In genomic region chr1:94254073-94254810, GRCh38 we compare ENCODE assay signal across 33 cellular contexts. TPM values are rescaled to one million over a fixed set of nuclear protein-coding genes. Genes with fewer than 3 reads are reported as not detected.
A peak's percentile ranks its signal among the peaks of the same experiment; 100 is the strongest.
DNase-seq lines count a peak whose midpoint lies in the region; ATAC-seq, FAIRE-seq and TF ChIP-seq lines count a peak whose summit lies in the region.
"Had no signal": no experiment of that assay in that cellular context is flagged by ENCODE, and none has a peak within 500 bp of the region (broad histone marks: within the 10 kb centered on the region; RNA-seq: fewer than 3 reads in every experiment).

No MANE protein-coding gene starts in this region.

- POLR2A ChIA-PET in PC-3 (lab: Charles Lee; ENCODE audit: unreplicated experiment) = interaction anchor here (0.5 to 1.2 kb wide), 10 partner anchors 10 to 375 kb away, joined by 3 to 24 read pairs (median 4); no protein-coding TSS in a partner anchor
- POLR2A ChIA-PET in HepG2 (lab: Yijun Ruan, JAX) = no interaction called here
- POLR2A ChIA-PET in RWPE1 (lab: Yijun Ruan, JAX; ENCODE audit: low non-redundant PET) = no interaction called here
- POLR2A ChIA-PET in activated CD8-positive, alpha-beta T cell treated with anti-CD3 and anti-CD28 coated beads, Interleukin-2, amount 10 ng/mL, durations not matched to agents 7 days and 5 days (lab: Charles Lee) = no interaction called here

- no peaks in the 10 kb centered on the region for H3K36me3 ChIP-seq in ACC112 (ENCODE audit: insufficient read depth, low read length)
- H3K36me3 ChIP-seq in PC-3 (ENCODE audit: low read depth, low read length) = no peaks in the 10 kb centered on the region
- no peaks in the 10 kb centered on the region for H3K36me3 ChIP-seq in HepG2 (replicated peaks in 1 of 2; ENCODE audit: control insufficient read depth in 1 of 2, insufficient read depth in 2 of 2, low read length in 2 of 2)
- H3K36me3 ChIP-seq: ascending aorta, heart right ventricle, Peyer's patch, SJCRH30, suprapubic skin, upper lobe of left lung, WERI-Rb-1 had no signal

- H3F3A ChIP-seq in PC-3 (ENCODE audit: low read length, unreplicated experiment) = peaks cover 30% of the 10 kb centered on the region

- H2AFZ ChIP-seq in ACC112 (ENCODE audit: low read length, unreplicated experiment) (peak overlapping the region; percentile 55), PC-3 (ENCODE audit: low read length) (no peak overlapping the region), HepG2 (ENCODE audit: low read length) (no peak overlapping the region)

- H3K4me3 ChIP-seq in ACC112 (ENCODE audit: low read depth, low read length) = no peak overlapping the region
- H3K4me3 ChIP-seq in PC-3 (ENCODE audit: low read length) = peak overlapping the region; percentile 29; the same call in 1 of the 2 replicates
- no peak overlapping the region for H3K4me3 ChIP-seq in epithelial cell of esophagus (ENCODE audit: low read length)
- H3K4me3 ChIP-seq in HepG2 (replicated peaks in 1 of 3; ENCODE audit: insufficient read depth in 1 of 3, low read depth in 2 of 3, low read length in 3 of 3) = no peak overlapping the region
- H3K4me3 ChIP-seq: ascending aorta, coronary artery, heart right ventricle, Peyer's patch, SJCRH30, skin epidermis, suprapubic skin, upper lobe of left lung had no signal

- 24% methylated on average over 3 of the region's 3 CpGs for whole genome bisulfite sequencing in HepG2 (ENCODE audit: low lambda C conversion rate)

- H3K27me3 ChIP-seq in ACC112 (ENCODE audit: insufficient read depth, low read length) = no peaks in the 10 kb centered on the region
- H3K27me3 ChIP-seq in PC-3 (ENCODE audit: low read length) = no peaks in the 10 kb centered on the region
- peaks cover 0 to 1% of the 10 kb centered on the region in 2 experiments; a peak in 1 of 5 replicates for H3K27me3 ChIP-seq in HepG2 (ENCODE audit: control insufficient read depth in 1 of 2, insufficient read depth in 2 of 2, low read length in 2 of 2)
- H3K27me3 ChIP-seq: ascending aorta, Peyer's patch, suprapubic skin, upper lobe of left lung had no signal

- H3K9ac ChIP-seq in PC-3 (ENCODE audit: low read length) (peak overlapping the region; percentile 81), HepG2 (ENCODE audit: insufficient read depth, low read depth, low read length) (no peak overlapping the region)

- TF ChIP-seq EP300 in HepG2 (IDR thresholded peaks at IDR 0.05; ENCODE audit: low read depth in 2 of 2, low read length in 2 of 2) (no peak), HepG2 (CRISPR knock-in tag; IDR thresholded peaks at IDR 0.05; ENCODE audit: borderline replicate concordance) (no peak)

- H3K9me2 ChIP-seq in PC-3 (replicated peaks; ENCODE audit: low read length) = no peaks in the 10 kb centered on the region

- CTCF ChIA-PET in PC-3 (lab: Charles Lee) (interaction anchor here (0.9 kb wide), 1 partner anchor 70 kb away, joined by 3 read pairs; no protein-coding TSS in a partner anchor), HepG2 (lab: Yijun Ruan, JAX; ENCODE audit: low intra/inter-chr PET ratio, low total read pairs) (no interaction called here), RWPE1 (lab: Yijun Ruan, JAX) (no interaction called here)
- CTCF ChIA-PET in activated CD8-positive, alpha-beta T cell treated with anti-CD3 and anti-CD28 coated beads, Interleukin-2, amount 10 ng/mL, durations not matched to agents 7 days and 5 days (lab: Charles Lee) = no interaction called here

- H4K20me1 ChIP-seq in PC-3 (ENCODE audit: low read length) (no peaks in the 10 kb centered on the region), HepG2 (ENCODE audit: insufficient read depth, low read length) (no peaks in the 10 kb centered on the region)

- H3K4me1 ChIP-seq in ACC112 (ENCODE audit: control insufficient read depth, insufficient read depth, low read length, unreplicated experiment) (peaks cover 48% of the 10 kb centered on the region), PC-3 (ENCODE audit: insufficient read depth, low read length) (peaks cover 89% of the 10 kb centered on the region), HepG2 (ENCODE audit: insufficient read depth, low read length) (peaks cover 22% of the 10 kb centered on the region)
- H3K4me1 ChIP-seq: Peyer's patch had no signal

- H3K9me3 Mint-ChIP-seq in activated CD8-positive, alpha-beta T cell treated with anti-CD3 and anti-CD28 coated beads, Interleukin-2, amount 10 ng/mL, durations not matched to agents 7 days and 5 days (ENCODE audit: insufficient read depth) = no peaks in the 10 kb centered on the region
- H3K9me3 Mint-ChIP-seq: activated naive CD8-positive, alpha-beta T cell treated with anti-CD3 and anti-CD28 coated beads, Interleukin-2, amount 10 ng/mL, durations not matched to agents 7 days and 5 days; activated T-cell treated with anti-CD3 and anti-CD28 coated beads, Interleukin-2, amount 50 U/mL, for 4 hours; nephron progenitor cell; stimulated activated naive B cell treated with anti-CD40 and anti-IgM and Interleukin-4, amounts not matched to agents 10 μg/mL and 1 μg/mL and 100 μg/mL, for 72 hours had no signal

- in situ Hi-C loops in HepG2 (cut with HindIII; ENCODE audit: extremely low pct_ligation_motif_present, low pct_unique_long_range_greater_than_20kb) = no loop called here

- peaks cover 27% of the 10 kb centered on the region for H3K27me3 Mint-ChIP-seq in activated CD8-positive, alpha-beta T cell treated with anti-CD3 and anti-CD28 coated beads, Interleukin-2, amount 10 ng/mL, durations not matched to agents 7 days and 5 days (ENCODE audit: low read depth)

- ATAC-seq in PC-3 = peak; percentile 48
- no peak for ATAC-seq in HepG2
- no peak for ATAC-seq in activated CD8-positive, alpha-beta T cell treated with anti-CD3 and anti-CD28 coated beads, Interleukin-2, amount 10 ng/mL, durations not matched to agents 7 days and 5 days
- ATAC-seq: activated T-cell treated with anti-CD3 and anti-CD28 coated beads, Interleukin-2, amount 50 U/mL, for 4 hours; heart right ventricle; stimulated activated naive B cell treated with anti-CD40 and anti-IgM and Interleukin-4, amounts not matched to agents 10 μg/mL and 1 μg/mL and 100 μg/mL, for 72 hours had no signal

- FAIRE-seq in HepG2 (lab: Jason Lieb, UNC) = no peak
- FAIRE-seq: frontal cortex had no signal

- BruUV-seq in PC-3 (replicated peaks; lab: Mats Ljungman, UMichigan) (no TSS peak), HepG2 (replicated peaks; lab: Mats Ljungman, UMichigan) (no TSS peak)

- H3K36me3 Mint-ChIP-seq in activated CD8-positive, alpha-beta T cell treated with anti-CD3 and anti-CD28 coated beads, Interleukin-2, amount 10 ng/mL, durations not matched to agents 7 days and 5 days (ENCODE audit: low read depth) = no peaks in the 10 kb centered on the region
- H3K36me3 Mint-ChIP-seq: activated naive CD8-positive, alpha-beta T cell treated with anti-CD3 and anti-CD28 coated beads, Interleukin-2, amount 10 ng/mL, durations not matched to agents 7 days and 5 days; CD4-positive, alpha-beta memory T cell; stimulated activated naive B cell treated with anti-CD40 and anti-IgM and Interleukin-4, amounts not matched to agents 10 μg/mL and 1 μg/mL and 100 μg/mL, for 72 hours had no signal

- intact Hi-C loops in PC-3 (cut with micrococcal nuclease) (loop anchor here (1.0 kb wide), 1 partner anchor 68 kb away; no protein-coding TSS in a partner anchor), HepG2 (cut with micrococcal nuclease; ENCODE audit: unreplicated experiment) (no loop called here)

- TF ChIP-seq RAD21 in HepG2 (CRISPR knock-in tag; IDR thresholded peaks at IDR 0.05) = no peak

- no peaks in the 10 kb centered on the region for H3K4me1 Mint-ChIP-seq in activated CD8-positive, alpha-beta T cell treated with anti-CD3 and anti-CD28 coated beads, Interleukin-2, amount 10 ng/mL, durations not matched to agents 7 days and 5 days (ENCODE audit: low read depth)
- H3K4me1 Mint-ChIP-seq: activated naive CD8-positive, alpha-beta T cell treated with anti-CD3 and anti-CD28 coated beads, Interleukin-2, amount 10 ng/mL, durations not matched to agents 7 days and 5 days; CD4-positive, alpha-beta memory T cell; nephron progenitor cell; stimulated activated naive B cell treated with anti-CD40 and anti-IgM and Interleukin-4, amounts not matched to agents 10 μg/mL and 1 μg/mL and 100 μg/mL, for 72 hours had no signal

- DNase-seq in PC-3 (peak; percentile 93), epithelial cell of esophagus (ENCODE audit: low read depth) (peak; percentile 33), HepG2 (ENCODE audit: low spot score) (no peak), RWPE1 (ENCODE audit: low spot score) (no peak), NCI-H82 (lab: John Stamatoyannopoulos, UW) (no peak), middle frontal gyrus (ENCODE audit: extremely low spot score, low spot score) (no peak)
- DNase-seq in activated CD8-positive, alpha-beta T cell treated with anti-CD3 and anti-CD28 coated beads, Interleukin-2, amount 10 ng/mL, durations not matched to agents 7 days and 5 days = no peak
- DNase-seq: activated CD4-positive, alpha-beta T cell treated with anti-CD3 and anti-CD28 coated beads for 4 hours; activated gamma-delta T cell treated with Interleukin-2 at 50 U/mL for 16 hours; activated naive CD8-positive, alpha-beta T cell treated with anti-CD3 and anti-CD28 coated beads, Interleukin-2, amount 10 ng/mL, durations not matched to agents 7 days and 5 days; activated T-cell treated with anti-CD3 and anti-CD28 coated beads, Interleukin-2, amount 50 U/mL, for 4 hours; AML-193; CD4-positive, alpha-beta memory T cell; effector memory CD4-positive, alpha-beta T cell; GOT3; heart right ventricle; NCI-H1417 treated with DMSO at 0.1 percent for 48 hours; NCI-H2081; NCI-H226; NCI-H69; nephron progenitor cell; Peyer's patch; SJCRH30; stimulated activated naive B cell treated with anti-CD40 and anti-IgM and Interleukin-4, amounts not matched to agents 10 μg/mL and 1 μg/mL and 100 μg/mL, for 72 hours; SW 1271; WERI-Rb-1 had no signal

- no peak overlapping the region for H3K4me3 Mint-ChIP-seq in activated CD8-positive, alpha-beta T cell treated with anti-CD3 and anti-CD28 coated beads, Interleukin-2, amount 10 ng/mL, durations not matched to agents 7 days and 5 days
- H3K4me3 Mint-ChIP-seq: activated naive CD8-positive, alpha-beta T cell treated with anti-CD3 and anti-CD28 coated beads, Interleukin-2, amount 10 ng/mL, durations not matched to agents 7 days and 5 days; activated T-cell treated with anti-CD3 and anti-CD28 coated beads, Interleukin-2, amount 50 U/mL, for 4 hours; CD4-positive, alpha-beta memory T cell; nephron progenitor cell; stimulated activated naive B cell treated with anti-CD40 and anti-IgM and Interleukin-4, amounts not matched to agents 10 μg/mL and 1 μg/mL and 100 μg/mL, for 72 hours had no signal

- TF ChIP-seq CTCF in PC-3 (conservative IDR thresholded peaks at IDR 0.05; ENCODE audit: low read depth, low read length) (no peak), epithelial cell of esophagus (IDR thresholded peaks at IDR 0.05; ENCODE audit: insufficient read depth, low read depth, low read length, missing control alignments) (no peak), HepG2 (CRISPR knock-in tag; IDR thresholded peaks at IDR 0.05) (no peak), RWPE1 (conservative IDR thresholded peaks at IDR 0.05; ENCODE audit: low read depth) (no peak)

- TF ChIP-seq POLR2A in HepG2 (IDR thresholded peaks at IDR 0.05; ENCODE audit: insufficient read depth in 1 of 2, low read depth in 2 of 2, low read length in 2 of 2) = no peak

- H3K79me2 ChIP-seq in ACC112 (ENCODE audit: control insufficient read depth, insufficient read depth, low read length, unreplicated experiment) (no peaks in the 10 kb centered on the region), PC-3 (ENCODE audit: low read length) (peaks cover 60% of the 10 kb centered on the region), HepG2 (ENCODE audit: insufficient read depth, low read length) (no peaks in the 10 kb centered on the region)

- peak overlapping the region; percentile 50 for H3K27ac ChIP-seq in ACC112 (ENCODE audit: low read depth, low read length)
- H3K27ac ChIP-seq in PC-3 (ENCODE audit: low read length) = peak overlapping the region; percentile 98
- H3K27ac ChIP-seq in HepG2 (ENCODE audit: extremely low read length, insufficient read depth, low read length) = no peak overlapping the region
- H3K27ac ChIP-seq in RWPE1 = no peak overlapping the region
- H3K27ac ChIP-seq: ascending aorta, coronary artery, Peyer's patch, SJCRH30, suprapubic skin, WERI-Rb-1 had no signal

- peak overlapping the region; percentile 70 for H3K4me2 ChIP-seq in PC-3 (ENCODE audit: low read length)
- H3K4me2 ChIP-seq in HepG2 (ENCODE audit: low read depth, low read length) = no peak overlapping the region

- no peak overlapping the region for H3K27ac Mint-ChIP-seq in activated CD8-positive, alpha-beta T cell treated with anti-CD3 and anti-CD28 coated beads, Interleukin-2, amount 10 ng/mL, durations not matched to agents 7 days and 5 days
- H3K27ac Mint-ChIP-seq: activated naive CD8-positive, alpha-beta T cell treated with anti-CD3 and anti-CD28 coated beads, Interleukin-2, amount 10 ng/mL, durations not matched to agents 7 days and 5 days; CD4-positive, alpha-beta memory T cell; nephron progenitor cell; stimulated activated naive B cell treated with anti-CD40 and anti-IgM and Interleukin-4, amounts not matched to agents 10 μg/mL and 1 μg/mL and 100 μg/mL, for 72 hours had no signal

- H3K9me3 ChIP-seq in PC-3 (ENCODE audit: low read length) = no peaks in the 10 kb centered on the region
- no peaks in the 10 kb centered on the region for H3K9me3 ChIP-seq in HepG2 (ENCODE audit: low read length)
- H3K9me3 ChIP-seq: ascending aorta, heart right ventricle, Peyer's patch, SJCRH30, suprapubic skin, upper lobe of left lung had no signal

RNA-seq across cellular contexts. Expression of gene ARHGAP29, which starts 16.9 kb away (rescaled TPM):
- 161 and 166 TPM in 2 replicates for total RNA-seq in PC-3 (2014; rRNA removed)
- total RNA-seq in HepG2 (2016; rRNA removed; fragmentation: Illumina TruSeq; extraction: Trizol) = 12.8 and 18.8 TPM in 2 replicates
- total RNA-seq in HepG2 (2016; cell fraction: cytosol; rRNA removed; fragmentation: Illumina TruSeq; extraction: Trizol; ENCODE audit: low read depth) = 3.5 and 3.8 TPM in 2 replicates
- total RNA-seq in HepG2 (2016; cell fraction: insoluble cytoplasmic fraction; rRNA removed; fragmentation: Illumina TruSeq; extraction: Trizol) = 12.2 and 19.4 TPM in 2 replicates
- 7.7 and 7.9 TPM in 2 replicates for total RNA-seq in HepG2 (2016; cell fraction: membrane; rRNA removed; fragmentation: Illumina TruSeq; extraction: Trizol)
- total RNA-seq in HepG2 (2016; cell fraction: nucleus; rRNA removed; fragmentation: Illumina TruSeq; extraction: Trizol) = 21.5 and 22.3 TPM in 2 replicates
- polyA plus RNA-seq in HepG2 (2011; rRNA removed) = 12.2 and 18.3 TPM in 2 replicates
- polyA plus RNA-seq in HepG2 (2011; cell fraction: cytosol; rRNA removed) = 5.3 and 7.0 TPM in 2 replicates
- polyA plus RNA-seq in HepG2 (2011; cell fraction: nucleus; rRNA removed) = 16.2 and 17.3 TPM in 2 replicates
- 9.4 and 11.6 TPM in 2 replicates for polyA plus RNA-seq in HepG2 (2012)
- polyA plus RNA-seq in HepG2 (2016; cell fraction: cytosol; fragmentation: Illumina TruSeq; extraction: Trizol; ENCODE audit: low read depth) = 0.37 TPM in 2 replicates
- 13.5 and 14.2 TPM in 2 replicates for polyA plus RNA-seq in HepG2 (2016; cell fraction: insoluble cytoplasmic fraction; fragmentation: Illumina TruSeq; extraction: Trizol; ENCODE audit: low read depth)
- polyA plus RNA-seq in HepG2 (2016; cell fraction: membrane; fragmentation: Illumina TruSeq; extraction: Trizol; ENCODE audit: low read depth) = 1.9 and 2.0 TPM in 2 replicates
- 22.0 and 23.1 TPM in 2 replicates for polyA plus RNA-seq in HepG2 (2016; cell fraction: nucleus; fragmentation: Illumina TruSeq; extraction: Trizol; ENCODE audit: insufficient read depth, low read depth)
- polyA minus RNA-seq in HepG2 (2011; rRNA and poly(A)+ RNA removed; ENCODE audit: low replicate concordance) = 3.3 and 11.6 TPM in 2 replicates
- polyA minus RNA-seq in HepG2 (2011; cell fraction: cytosol; rRNA and poly(A)+ RNA removed) = 13.0 and 14.2 TPM in 2 replicates
- polyA minus RNA-seq in HepG2 (2011; cell fraction: nucleus; rRNA and poly(A)+ RNA removed) = 72.7 and 82.5 TPM in 2 replicates
- not detected for total RNA-seq in activated CD8-positive, alpha-beta T cell treated with anti-CD3 and anti-CD28 coated beads, Interleukin-2, amount 10 ng/mL, durations not matched to agents 7 days and 5 days
- total RNA-seq: activated naive CD8-positive, alpha-beta T cell treated with anti-CD3 and anti-CD28 coated beads, Interleukin-2, amount 10 ng/mL, durations not matched to agents 7 days and 5 days; CD4-positive, alpha-beta memory T cell had no signal
- polyA plus RNA-seq: CD4-positive, alpha-beta memory T cell had no signal

Comparison
In these comparisons a context has a peak if more than half of its experiments do, and no peak if none do; other contexts are left out.
1. H3K27ac ChIP-seq: peak in ACC112 (single experiment) and PC-3 (single experiment); none in HepG2 (single experiment) and RWPE1 (single experiment).
2. DNase-seq: peak in PC-3 (single experiment) and epithelial cell of esophagus (single experiment); none in HepG2 (single experiment), RWPE1 (single experiment), activated CD8-positive, alpha-beta T cell treated with anti-CD3 and anti-CD28 coated beads, Interleukin-2, amount 10 ng/mL, durations not matched to agents 7 days and 5 days (single experiment), NCI-H82 (single experiment) and middle frontal gyrus (single experiment).
3. RNA of gene ARHGAP29, which starts 16.9 kb away (total RNA-seq): 161 to 166 TPM in PC-3 and 3.5 to 22.3 TPM in HepG2; not detected in activated CD8-positive, alpha-beta T cell treated with anti-CD3 and anti-CD28 coated beads, Interleukin-2, amount 10 ng/mL, durations not matched to agents 7 days and 5 days; every median in the first group is over 4 times any median in the second.